Comparison of ENCODE assay signal across 27 cellular contexts in genomic region chr4:140876597-140877364, GRCh38.
DNase-seq lines count a peak whose midpoint lies in the region; ATAC-seq and TF ChIP-seq lines count a peak whose summit lies in the region.
"Had no signal": no experiment of that assay in that cellular context is flagged by ENCODE, and none has a peak within 500 bp of the region (broad histone marks: within the 10 kb centered on the region; RNA-seq: fewer than 3 reads in every experiment).

No MANE protein-coding gene starts in this region.

- TF ChIP-seq POLR2A in esophagus muscularis mucosa (IDR thresholded peaks at IDR 0.05; ENCODE audit: low read depth) (no peak), breast epithelium (IDR thresholded peaks at IDR 0.05) (no peak)

- H3K36me3 ChIP-seq in esophagus muscularis mucosa = no peaks in the 10 kb centered on the region
- no peaks in the 10 kb centered on the region for H3K36me3 ChIP-seq in breast epithelium

- peak; percentile 77 for ATAC-seq in SK-N-SH treated with all-trans-retinoic acid at 6 μM for 48 hours
- ATAC-seq in HG03280 (IDR thresholded peaks at IDR 0.05; ENCODE audit: unreplicated experiment) = no peak
- ATAC-seq in HG02798 (IDR thresholded peaks at IDR 0.05; ENCODE audit: poor library complexity, unreplicated experiment) = no peak
- ATAC-seq: activated T-helper 17 cell treated with anti-CD3 and anti-CD28 coated beads, Interleukin-2, amount 50 U/mL, for 72 hours; GM12878; HepG2; naive thymus-derived CD4-positive, alpha-beta T cell; Panc1 had no signal

- no peaks in the 10 kb centered on the region for H3K27me3 Mint-ChIP-seq in nephron (ENCODE audit: low read depth)
- H3K27me3 Mint-ChIP-seq: activated naive CD8-positive, alpha-beta T cell had no signal

- H3K4me3 ChIP-seq in esophagus muscularis mucosa (no peak overlapping the region), breast epithelium (no peak overlapping the region)
- H3K4me3 ChIP-seq: dorsolateral prefrontal cortex, GM12878 had no signal

- intact Hi-C loops in esophagus muscularis mucosa (cut with DNase I) (no loop called here), breast epithelium (cut with DNase I; ENCODE audit: low total_unique reads) (no loop called here)

- H3K27ac ChIP-seq in esophagus muscularis mucosa (replicated peaks in 1 of 4) = no peak overlapping the region
- H3K27ac ChIP-seq in breast epithelium = no peak overlapping the region
- H3K27ac ChIP-seq: HL-60, VCaP had no signal

- peaks cover 26% of the 10 kb centered on the region for H3K36me3 Mint-ChIP-seq in nephron (ENCODE audit: low read depth)
- H3K36me3 Mint-ChIP-seq: activated naive CD8-positive, alpha-beta T cell; CD8-positive, alpha-beta memory T cell; naive thymus-derived CD4-positive, alpha-beta T cell had no signal

- H3K4me1 Mint-ChIP-seq in nephron = peaks cover 35% of the 10 kb centered on the region
- H3K4me1 Mint-ChIP-seq: activated T-helper 17 cell treated with anti-CD3 and anti-CD28 coated beads, Interleukin-2, amount 50 U/mL, for 72 hours; CD8-positive, alpha-beta memory T cell; memory B cell; naive thymus-derived CD4-positive, alpha-beta T cell had no signal

- DNase-seq in EL (peak; percentile 27), esophagus muscularis mucosa (ENCODE audit: extremely low spot score) (peak; percentile 31), NCI-H510A treated with DMSO at 0.1 percent for 48 hours (lab: John Stamatoyannopoulos, UW) (no peak), breast epithelium (ENCODE audit: low spot score in 2 of 2) (no peak)
- DNase-seq: activated CD4-positive, alpha-beta T cell treated with anti-CD3 and anti-CD28 coated beads, Interleukin-2, amount 50 U/mL, for 4 hours; activated CD8-positive, alpha-beta memory T cell treated with anti-CD3 and anti-CD28 coated beads, Interleukin-2, amount 50 U/mL, for 4 hours; CD8-positive, alpha-beta memory T cell; DMS53; dorsolateral prefrontal cortex; kidney glomerular epithelial cell; naive thymus-derived CD4-positive, alpha-beta T cell; NCI-H1105; retina; stimulated activated CD4-positive, alpha-beta T cell treated with anti-CD3 and anti-CD28 coated beads, Interleukin-4, amount 100 ng/mL, for 1 hour; stimulated activated naive CD4-positive, alpha-beta T cell had no signal

- 74% methylated on average over 3 of the region's 3 CpGs for WGBS in esophagus muscularis mucosa

- H3K27me3 ChIP-seq in esophagus muscularis mucosa (no peaks in the 10 kb centered on the region), breast epithelium (no peaks in the 10 kb centered on the region)
- H3K27me3 ChIP-seq: dorsolateral prefrontal cortex had no signal

- H3K9me3 ChIP-seq in esophagus muscularis mucosa (no peaks in the 10 kb centered on the region), breast epithelium (peaks cover 0 to 19% of the 10 kb centered on the region in 2 donors)

- H3K27ac Mint-ChIP-seq in nephron = peak overlapping the region; percentile 42 to 77 (median 58)
- H3K27ac Mint-ChIP-seq: activated naive CD8-positive, alpha-beta T cell; activated T-helper 17 cell treated with anti-CD3 and anti-CD28 coated beads, Interleukin-2, amount 50 U/mL, for 72 hours; CD8-positive, alpha-beta memory T cell; memory B cell; naive thymus-derived CD4-positive, alpha-beta T cell had no signal

- TF ChIP-seq CTCF in esophagus muscularis mucosa (IDR thresholded peaks at IDR 0.05) (no peak), nephron (IDR thresholded peaks at IDR 0.05; ENCODE audit: unreplicated experiment in 3 of 3) (no peak), breast epithelium (IDR thresholded peaks at IDR 0.05) (no peak)

- H3K4me1 ChIP-seq in esophagus muscularis mucosa (peaks cover 0 to 18% (median 16%) of the 10 kb centered on the region in 4 donors), breast epithelium (no peaks in the 10 kb centered on the region)

- peaks cover 29% of the 10 kb centered on the region for H3K9me3 Mint-ChIP-seq in nephron

- no peak for TF ChIP-seq EP300 in esophagus muscularis mucosa (IDR thresholded peaks at IDR 0.05)

- no peak overlapping the region for H3K4me3 Mint-ChIP-seq in nephron
- H3K4me3 Mint-ChIP-seq: activated naive CD8-positive, alpha-beta T cell; activated T-helper 17 cell treated with anti-CD3 and anti-CD28 coated beads, Interleukin-2, amount 50 U/mL, for 72 hours; CD8-positive, alpha-beta memory T cell; memory B cell; naive thymus-derived CD4-positive, alpha-beta T cell had no signal

TF ChIP-seq in SK-N-SH treated with all-trans-retinoic acid at 6 μM for 48 hours, 23 proteins besides CTCF, POLR2A, EP300 and RAD21:
- TF ChIP-seq ISL1 (CRISPR knock-in tag; IDR thresholded peaks at IDR 0.05) (peak; percentile 68), ZNF70 (CRISPR knock-in tag; IDR thresholded peaks at IDR 0.05) (no peak), SNAI2 (CRISPR knock-in tag; IDR thresholded peaks at IDR 0.05) (no peak), GLIS3 (CRISPR knock-in tag; IDR thresholded peaks at IDR 0.05) (no peak), PATZ1 (CRISPR knock-in tag; IDR thresholded peaks at IDR 0.05; ENCODE audit: borderline replicate concordance) (0 out of 2 replicates have a peak, but pooled peaks have one; percentile 66), OSR1 (CRISPR knock-in tag; IDR thresholded peaks at IDR 0.05) (no peak), BACH2 (CRISPR knock-in tag; IDR thresholded peaks at IDR 0.05; ENCODE audit: borderline replicate concordance) (no peak), ZNF8 (CRISPR knock-in tag; IDR thresholded peaks at IDR 0.05) (no peak)

Comparison
In these comparisons a context has a peak if more than half of its experiments do, and no peak if none do; other contexts are left out.
1. DNase-seq: peak in EL (single experiment) and esophagus muscularis mucosa (single experiment); none in NCI-H510A treated with DMSO at 0.1 percent for 48 hours (single experiment) and breast epithelium (0 of 2).